Comparison of ENCODE assay signal across 31 cellular contexts in genomic region chr2:36535099-36535498, GRCh38.
"Had no signal": no experiment of that assay in that cellular context is flagged by ENCODE, and none has a peak within 500 bp of the region (broad histone marks: within the 10 kb centered on the region; RNA-seq: fewer than 3 reads in every experiment).

No MANE protein-coding gene starts in this region.

- FAIRE-seq: bronchial epithelial cell, TTC549 had no signal

- H3K4me3 ChIP-seq: adrenal gland, cardiac muscle cell had no signal

- H3K9me3 ChIP-seq: adrenal gland had no signal

- H3K27ac ChIP-seq: adrenal gland, cardiac muscle cell, VCaP had no signal

- H3K36me3 ChIP-seq: adrenal gland, cardiac muscle cell had no signal

- H3K4me1 ChIP-seq: adrenal gland had no signal

- DNase-seq: activated B cell treated with CpG ODN at 0.5 μM for 24 hours; activated CD4-positive, alpha-beta memory T cell treated with anti-CD3 and anti-CD28 coated beads for 36 hours; activated CD4-positive, alpha-beta T cell treated with anti-CD3 and anti-CD28 coated beads for 4 hours; activated CD4-positive, alpha-beta T cell treated with anti-CD3 and anti-CD28 coated beads, Interleukin-2, amount 50 U/mL, for 1 hour; activated CD4-positive, alpha-beta T cell treated with anti-CD3 and anti-CD28 coated beads, Interleukin-2, amount 50 U/mL, for 4 hours; activated CD4-positive, CD25-positive, alpha-beta regulatory T cell treated with anti-CD3 and anti-CD28 coated beads, Interleukin-2, amount 50 U/mL, for 72 hours; activated CD8-positive, alpha-beta memory T cell treated with anti-CD3 and anti-CD28 coated beads, Interleukin-2, amount 50 U/mL, for 4 hours; activated CD8-positive, alpha-beta T cell treated with anti-CD3 and anti-CD28 coated beads for 36 hours; activated effector memory CD4-positive, alpha-beta T cell treated with anti-CD3 and anti-CD28 coated beads, Interleukin-2, amount 50 U/mL, for 16 hours; activated gamma-delta T cell treated with Interleukin-2 at 50 U/mL for 16 hours; activated naive CD4-positive, alpha-beta T cell; activated naive CD4-positive, alpha-beta T cell treated with anti-CD3 and anti-CD28 coated beads for 36 hours; activated naive CD4-positive, alpha-beta T cell treated with anti-CD3 and anti-CD28 coated beads, Interleukin-2, amount 50 U/mL, for 16 hours; activated naive CD8-positive, alpha-beta T cell treated with anti-CD3 and anti-CD28 coated beads for 36 hours; activated T-cell treated with anti-CD3 and anti-CD28 coated beads for 4 hours; activated T-cell treated with anti-CD3 and anti-CD28 coated beads, Interleukin-2, amount 50 U/mL, for 1 hour; activated T-cell treated with anti-CD3 and anti-CD28 coated beads, Interleukin-2, amount 50 U/mL, for 4 hours; activated T-cell treated with anti-CD3 and anti-CD28 coated beads, Interleukin-2, amount 50 U/mL, for 72 hours; adrenal gland; amniotic stem cell; aorta; caudate nucleus; cerebellar nuclear complex; T-helper 2 cell; T-helper 9 cell had no signal

- ATAC-seq: activated CD8-positive, alpha-beta T cell treated with anti-CD3 and anti-CD28 coated beads for 36 hours; activated naive CD4-positive, alpha-beta T cell treated with anti-CD3 and anti-CD28 coated beads, Interleukin-2, amount 50 U/mL, for 72 hours; activated T-cell treated with anti-CD3 and anti-CD28 coated beads, Interleukin-2, amount 50 U/mL, for 4 hours; activated T-cell treated with anti-CD3 and anti-CD28 coated beads, Interleukin-2, amount 50 U/mL, for 72 hours; activated T-helper 17 cell treated with anti-CD3 and anti-CD28 coated beads, Interleukin-2, amount 50 U/mL, for 72 hours had no signal

- H3K27me3 ChIP-seq: adrenal gland, cardiac muscle cell had no signal
